In the genomic region with DNA sequence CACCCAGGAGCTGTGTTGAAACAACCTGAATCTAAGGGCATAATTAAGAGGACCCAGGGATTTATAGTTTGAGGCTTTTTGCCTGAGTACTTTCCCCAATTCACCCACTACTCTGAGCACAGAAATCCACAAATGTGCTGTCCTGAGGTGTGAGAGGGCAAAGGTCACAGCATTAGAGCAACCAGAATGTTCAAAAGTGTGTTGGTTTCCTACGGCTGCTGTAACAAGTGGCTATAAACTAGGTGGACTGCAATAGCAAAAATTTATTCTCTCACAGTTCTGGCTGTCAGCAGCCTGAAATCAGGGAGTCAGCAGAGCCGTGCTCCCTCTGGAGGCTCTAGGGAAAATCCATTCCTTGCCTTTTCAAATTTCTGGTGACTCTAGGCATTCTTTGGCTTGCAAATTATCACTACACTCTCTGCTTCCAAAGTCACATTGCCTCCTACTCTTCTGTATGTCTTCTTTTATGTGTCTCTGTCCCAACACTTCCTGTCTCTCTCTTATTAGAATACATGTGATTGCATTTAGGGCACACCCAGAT, we compare ENCODE assay signal across 14 cellular contexts.
A peak's percentile ranks its signal among the peaks of the same experiment; 100 is the strongest.
DNase-seq lines count a peak whose midpoint lies in the region; ATAC-seq and TF ChIP-seq lines count a peak whose summit lies in the region.
"Had no signal": no experiment of that assay in that cellular context is flagged by ENCODE, and none has a peak within 500 bp of the region (broad histone marks: within the 10 kb centered on the region; RNA-seq: fewer than 3 reads in every experiment).

No MANE protein-coding gene starts in this region.

- no peaks in the 10 kb centered on the region for H3K9me2 ChIP-seq in GM23248 (ENCODE audit: insufficient read depth)

- intact Hi-C loops in natural killer cell (cut with micrococcal nuclease): no loop called here

- peaks cover 37% of the 10 kb centered on the region for H3K4me1 ChIP-seq in GM23248 (ENCODE audit: insufficient read depth)

- DNase-seq in GM23248 (peak; percentile 70), SK-MEL-5 (ENCODE audit: low read depth, low spot score) (peak; percentile 22), fibroblast of gingiva (ENCODE audit: low read depth) (peak; percentile 22), progenitor cell of endocrine pancreas (ENCODE audit: low spot score, unreplicated experiment) (no peak), natural killer cell (no peak), occipital lobe (lab: John Stamatoyannopoulos, UW) (no peak)
- no peak for DNase-seq in activated naive CD4-positive, alpha-beta T cell (lab: John Stamatoyannopoulos, UW)
- no peak for DNase-seq in activated effector memory CD4-positive, alpha-beta T cell treated with Interleukin-2 at 50 U/mL for 16 hours
- DNase-seq: activated naive CD8-positive, alpha-beta T cell treated with anti-CD3 and anti-CD28 coated beads, Interleukin-2, amount 50 U/mL, for 24 hours; islet precursor cell; NCI-H1436; stimulated activated CD4-positive, alpha-beta T cell treated with anti-CD3 and anti-CD28 coated beads, Interleukin-2, amount 100 ng/mL, for 24 hours; stimulated activated naive CD8-positive, alpha-beta T cell treated with anti-CD3 and anti-CD28 coated beads, Interleukin-15, Interleukin-2, amounts not matched to agents 100 U/mL and 50 U/mL, for 24 hours; T-helper 17 cell had no signal

- no peak overlapping the region for H3K4me3 ChIP-seq in GM23248

- H3K4me1 Mint-ChIP-seq in progenitor cell of endocrine pancreas (ENCODE audit: low read depth) (no peaks in the 10 kb centered on the region), natural killer cell (no peaks in the 10 kb centered on the region)
- H3K4me1 Mint-ChIP-seq: T-helper 17 cell had no signal

- no peaks in the 10 kb centered on the region for H3K36me3 Mint-ChIP-seq in progenitor cell of endocrine pancreas (ENCODE audit: insufficient read depth)
- no peaks in the 10 kb centered on the region for H3K36me3 Mint-ChIP-seq in natural killer cell

- no peaks in the 10 kb centered on the region for H3K79me2 ChIP-seq in GM23248 (ENCODE audit: insufficient read depth)

- in situ Hi-C loops in GM23248 (cut with MboI) (no loop called here), SK-MEL-5 (cut with HindIII; ENCODE audit: low pct_unique_long_range_greater_than_20kb, low sequenced_read_pairs) (no loop called here)

- no peaks in the 10 kb centered on the region for H3K36me3 ChIP-seq in GM23248 (ENCODE audit: low read depth)

- H3K9me3 Mint-ChIP-seq in progenitor cell of endocrine pancreas (ENCODE audit: low read depth): peaks cover 4% of the 10 kb centered on the region
- peaks cover 0 to 5% of the 10 kb centered on the region in 2 donors for H3K9me3 Mint-ChIP-seq in natural killer cell

- H3K4me3 Mint-ChIP-seq in progenitor cell of endocrine pancreas (ENCODE audit: low read depth) (no peak overlapping the region), natural killer cell (no peak overlapping the region)
- H3K4me3 Mint-ChIP-seq: activated naive CD8-positive, alpha-beta T cell treated with anti-CD3 and anti-CD28 coated beads, Interleukin-2, amount 50 U/mL, for 24 hours; T-helper 17 cell had no signal

- H3K27ac ChIP-seq in GM23248: no peak overlapping the region

- H4K20me1 ChIP-seq in GM23248 (ENCODE audit: insufficient read depth): no peaks in the 10 kb centered on the region

- H3K27me3 Mint-ChIP-seq in progenitor cell of endocrine pancreas: peaks cover 3% of the 10 kb centered on the region
- H3K27me3 Mint-ChIP-seq in natural killer cell (ENCODE audit: low read depth in 2 of 2): peaks cover 0 to 2% of the 10 kb centered on the region in 2 donors
- H3K27me3 Mint-ChIP-seq: activated naive CD8-positive, alpha-beta T cell treated with anti-CD3 and anti-CD28 coated beads, Interleukin-2, amount 50 U/mL, for 24 hours had no signal

- no peak overlapping the region for H3K9ac ChIP-seq in GM23248

- peaks cover 21% of the 10 kb centered on the region for H3F3A ChIP-seq in GM23248 (ENCODE audit: insufficient read depth)

- no peak overlapping the region for H2AFZ ChIP-seq in GM23248

- H3K27ac Mint-ChIP-seq in progenitor cell of endocrine pancreas (no peak overlapping the region), natural killer cell (no peak overlapping the region)
- H3K27ac Mint-ChIP-seq: activated naive CD8-positive, alpha-beta T cell treated with anti-CD3 and anti-CD28 coated beads, Interleukin-2, amount 50 U/mL, for 24 hours; T-helper 17 cell had no signal

- no peaks in the 10 kb centered on the region for H3K9me3 ChIP-seq in GM23248 (ENCODE audit: low read depth)

- no peak for ATAC-seq in natural killer cell
- ATAC-seq: activated naive CD8-positive, alpha-beta T cell treated with anti-CD3 and anti-CD28 coated beads, Interleukin-2, amount 50 U/mL, for 24 hours; stimulated activated naive CD8-positive, alpha-beta T cell treated with anti-CD3 and anti-CD28 coated beads, Interleukin-15, Interleukin-2, amounts not matched to agents 100 U/mL and 50 U/mL, for 24 hours; T-helper 17 cell had no signal

- WGBS in GM23248 (ENCODE audit: low coverage in 1 of 2, low lambda C conversion rate in 2 of 2, missing lambda C conversion rate in 2 of 2), 2 experiments: 18 to 20% methylated on average over 2 of the region's 2 CpGs

- peak overlapping the region; percentile 31 for H3K4me2 ChIP-seq in GM23248 (ENCODE audit: unreplicated experiment)

- TF ChIP-seq CTCF in progenitor cell of endocrine pancreas (IDR thresholded peaks at IDR 0.05; ENCODE audit: unreplicated experiment) (peak; percentile 39), natural killer cell (IDR thresholded peaks at IDR 0.05) (no peak)

- no peaks in the 10 kb centered on the region for H3K27me3 ChIP-seq in GM23248 (replicated peaks; ENCODE audit: insufficient read depth)

Comparison
In these comparisons a context has a peak if more than half of its experiments do, and no peak if none do; other contexts are left out.
1. DNase-seq: peak in GM23248 (single experiment), SK-MEL-5 (single experiment) and fibroblast of gingiva (single experiment); none in progenitor cell of endocrine pancreas (single experiment), activated naive CD4-positive, alpha-beta T cell (0 of 4), activated effector memory CD4-positive, alpha-beta T cell treated with Interleukin-2 at 50 U/mL for 16 hours (single experiment), natural killer cell (single experiment) and occipital lobe (single experiment).